Comparison of ENCODE assay signal across 21 cellular contexts in the genomic region with DNA sequence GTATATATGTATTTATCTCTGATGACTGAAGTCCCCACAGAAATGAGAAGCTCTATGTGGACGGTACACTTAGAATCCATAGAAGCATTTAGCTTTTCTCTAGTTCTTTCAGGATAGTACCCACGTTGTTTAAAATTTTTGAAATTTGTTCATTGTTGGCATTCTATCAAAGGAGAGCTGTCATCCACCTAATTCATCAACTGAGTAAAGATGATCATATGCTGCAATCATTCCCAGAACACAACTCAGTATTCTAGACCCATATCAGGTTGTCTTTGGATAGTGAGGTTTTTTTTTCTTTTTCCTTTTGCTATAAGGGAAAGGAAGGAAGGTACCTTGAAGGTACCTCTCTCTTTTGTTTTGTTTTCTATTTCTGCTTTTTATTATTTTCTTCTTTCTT. TPM values are rescaled to one million over a fixed set of nuclear protein-coding genes. Genes with fewer than 3 reads are reported as not detected.
DNase-seq lines count a peak whose midpoint lies in the region; FAIRE-seq and TF ChIP-seq lines count a peak whose summit lies in the region.
"Had no signal": no experiment of that assay in that cellular context is flagged by ENCODE, and none has a peak within 500 bp of the region (broad histone marks: within the 10 kb centered on the region; RNA-seq: fewer than 3 reads in every experiment).

No MANE protein-coding gene starts in this region.

- H3K4me3 ChIP-seq in HEK293 (ENCODE audit: low read depth, low read length): no peak overlapping the region
- H3K4me3 ChIP-seq in astrocyte (ENCODE audit: insufficient read depth, low read depth, low read length): no peak overlapping the region
- H3K4me3 ChIP-seq in smooth muscle cell: no peak overlapping the region
- H3K4me3 ChIP-seq: Peyer's patch, SJCRH30 had no signal

- H3K27me3 ChIP-seq in astrocyte (ENCODE audit: insufficient read depth, low read length) (no peaks in the 10 kb centered on the region), smooth muscle cell (ENCODE audit: low read depth) (no peaks in the 10 kb centered on the region)
- H3K27me3 ChIP-seq: Peyer's patch, SJCRH30 had no signal

- H3K4me2 ChIP-seq in astrocyte (ENCODE audit: low read length) (no peak overlapping the region), smooth muscle cell (no peak overlapping the region)

- H4K20me1 ChIP-seq in astrocyte (ENCODE audit: insufficient read depth, low read length) (no peaks in the 10 kb centered on the region), smooth muscle cell (ENCODE audit: low read depth) (no peaks in the 10 kb centered on the region)

- H3K79me2 ChIP-seq in astrocyte (ENCODE audit: insufficient read depth, low read length) (peaks cover 17% of the 10 kb centered on the region), smooth muscle cell (ENCODE audit: low read depth) (no peaks in the 10 kb centered on the region)

- H3F3A ChIP-seq in smooth muscle cell (ENCODE audit: low read depth): no peaks in the 10 kb centered on the region

- no peak overlapping the region for H3K27ac Mint-ChIP-seq in astrocyte (ENCODE audit: unreplicated experiment)
- H3K27ac Mint-ChIP-seq: CD8-positive, alpha-beta T cell; H9 had no signal

- no peaks in the 10 kb centered on the region for H3K27me3 Mint-ChIP-seq in astrocyte (ENCODE audit: low read depth, unreplicated experiment)

- WGBS in smooth muscle cell (ENCODE audit: low lambda C conversion rate): 90% methylated on average over 2 of the region's 2 CpGs

- no peak for TF ChIP-seq CTCF in HEK293 (tag by site-specific recombination; IDR thresholded peaks at IDR 0.05)
- TF ChIP-seq CTCF in astrocyte (IDR thresholded peaks at IDR 0.05; ENCODE audit: insufficient read depth, low read depth, low read length): no peak
- TF ChIP-seq CTCF in smooth muscle cell (IDR thresholded peaks at IDR 0.05; ENCODE audit: borderline replicate concordance, insufficient read depth, poor library complexity, severe bottlenecking): no peak

- POLR2A ChIA-PET in HEK293 (lab: Yijun Ruan, JAX): interaction anchor here (1.5 kb wide), 1 partner anchor 9 kb away, joined by 4 read pairs; no protein-coding TSS in a partner anchor

- H3K9me3 ChIP-seq in HEK293 (ENCODE audit: control insufficient read depth, insufficient read depth, low read depth, low read length): no peaks in the 10 kb centered on the region
- no peaks in the 10 kb centered on the region for H3K9me3 ChIP-seq in astrocyte (ENCODE audit: insufficient read depth, low read depth, low read length)
- no peaks in the 10 kb centered on the region for H3K9me3 ChIP-seq in smooth muscle cell (replicated peaks; ENCODE audit: low read depth)
- H3K9me3 ChIP-seq: Peyer's patch, SJCRH30 had no signal

- no peak overlapping the region for H3K4me3 Mint-ChIP-seq in astrocyte (ENCODE audit: unreplicated experiment)
- H3K4me3 Mint-ChIP-seq: CD8-positive, alpha-beta T cell; H9 had no signal

- DNase-seq in AG20443 (ENCODE audit: low spot score): peak; percentile 24
- peak; percentile 27 for DNase-seq in astrocyte (ENCODE audit: low read depth)
- peak; percentile 17 for DNase-seq in iris pigment epithelial cell (ENCODE audit: low read depth)
- DNase-seq in NCI-H2227 treated with DMSO at 0.1 percent for 48 hours (lab: John Stamatoyannopoulos, UW): no peak
- DNase-seq in smooth muscle cell (lab: John Stamatoyannopoulos, UW; ENCODE audit: unreplicated experiment): no peak
- no peak for DNase-seq in NCI-H345 (lab: John Stamatoyannopoulos, UW)
- DNase-seq: C1 segment of cervical spinal cord; CD8-positive, alpha-beta T cell; DND-41; H9; NCI-H1694; NCI-H2081; NCI-H2171 treated with DMSO at 0.1 percent for 48 hours; NCI-H524; NCI-H82; Peyer's patch; SJCRH30; SW 1271 had no signal

- H3K36me3 Mint-ChIP-seq in astrocyte (ENCODE audit: low read depth, unreplicated experiment): peaks cover 3% of the 10 kb centered on the region

- no peak overlapping the region for H3K9ac ChIP-seq in astrocyte (ENCODE audit: low read length)
- H3K9ac ChIP-seq in smooth muscle cell (ENCODE audit: low read depth): no peak overlapping the region

- no peak for FAIRE-seq in astrocyte (lab: Jason Lieb, UNC)
- FAIRE-seq: GM12892, HTR-8/SVneo had no signal

- no peak overlapping the region for H3K27ac ChIP-seq in HEK293 (ENCODE audit: extremely low read depth, low read depth, low read length)
- no peak overlapping the region for H3K27ac ChIP-seq in astrocyte (ENCODE audit: low read depth, low read length)
- H3K27ac ChIP-seq in smooth muscle cell (ENCODE audit: low read depth): no peak overlapping the region
- H3K27ac ChIP-seq: Peyer's patch, SJCRH30 had no signal

- H3K4me1 ChIP-seq in HEK293 (ENCODE audit: control insufficient read depth, insufficient read depth, low read length): peaks cover 3% of the 10 kb centered on the region; the same call in 1 of the 2 replicates
- H3K4me1 ChIP-seq in astrocyte (ENCODE audit: insufficient read depth, low read length): peaks cover 6% of the 10 kb centered on the region
- no peaks in the 10 kb centered on the region for H3K4me1 ChIP-seq in smooth muscle cell (ENCODE audit: low read depth)
- H3K4me1 ChIP-seq: Peyer's patch, SJCRH30 had no signal

- CTCF ChIA-PET in HEK293 (lab: Yijun Ruan, JAX): interaction anchor here (0.7 to 1.2 kb wide), 3 partner anchors 9 to 83 kb away, joined by 3 to 6 read pairs (median 3); no protein-coding TSS in a partner anchor

- H2AFZ ChIP-seq in astrocyte (ENCODE audit: low read depth, low read length): no peak overlapping the region
- no peak overlapping the region for H2AFZ ChIP-seq in smooth muscle cell (ENCODE audit: low read depth)

- peaks cover 15% of the 10 kb centered on the region for H3K4me1 Mint-ChIP-seq in astrocyte (ENCODE audit: low read depth, unreplicated experiment)

- H3K36me3 ChIP-seq in HEK293 (ENCODE audit: control insufficient read depth in 2 of 2, insufficient read depth in 1 of 2, low read length in 2 of 2) (peaks cover 14 to 24% of the 10 kb centered on the region in 2 experiments), astrocyte (ENCODE audit: insufficient read depth, low read length) (peaks cover 4% of the 10 kb centered on the region), smooth muscle cell (ENCODE audit: low read depth) (no peaks in the 10 kb centered on the region)
- H3K36me3 ChIP-seq: Peyer's patch had no signal

- H3K9me3 Mint-ChIP-seq in astrocyte (ENCODE audit: unreplicated experiment): no peaks in the 10 kb centered on the region
- H3K9me3 Mint-ChIP-seq: CD8-positive, alpha-beta T cell; H9 had no signal

TF ChIP-seq in HEK293, 187 proteins besides CTCF, POLR2A, EP300 and RAD21:
- peak; percentile 74 for TF ChIP-seq PRDM1 (tag by site-specific recombination; IDR thresholded peaks at IDR 0.05)
- TF ChIP-seq, protein P1, sequence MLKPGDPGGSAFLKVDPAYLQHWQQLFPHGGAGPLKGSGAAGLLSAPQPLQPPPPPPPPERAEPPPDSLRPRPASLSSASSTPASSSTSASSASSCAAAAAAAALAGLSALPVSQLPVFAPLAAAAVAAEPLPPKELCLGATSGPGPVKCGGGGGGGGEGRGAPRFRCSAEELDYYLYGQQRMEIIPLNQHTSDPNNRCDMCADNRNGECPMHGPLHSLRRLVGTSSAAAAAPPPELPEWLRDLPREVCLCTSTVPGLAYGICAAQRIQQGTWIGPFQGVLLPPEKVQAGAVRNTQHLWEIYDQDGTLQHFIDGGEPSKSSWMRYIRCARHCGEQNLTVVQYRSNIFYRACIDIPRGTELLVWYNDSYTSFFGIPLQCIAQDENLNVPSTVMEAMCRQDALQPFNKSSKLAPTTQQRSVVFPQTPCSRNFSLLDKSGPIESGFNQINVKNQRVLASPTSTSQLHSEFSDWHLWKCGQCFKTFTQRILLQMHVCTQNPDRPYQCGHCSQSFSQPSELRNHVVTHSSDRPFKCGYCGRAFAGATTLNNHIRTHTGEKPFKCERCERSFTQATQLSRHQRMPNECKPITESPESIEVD (tag by site-specific recombination; IDR thresholded peaks at IDR 0.05): 0 out of 2 replicates have a peak, but pooled peaks have one; percentile 14
- no peak for TF ChIP-seq REPIN1 (tag by site-specific recombination; IDR thresholded peaks at IDR 0.05; ENCODE audit: low read depth)
- TF ChIP-seq ZBTB21 (tag by site-specific recombination; IDR thresholded peaks at IDR 0.05): no peak
- no peak for TF ChIP-seq ZNF530 (tag by site-specific recombination; IDR thresholded peaks at IDR 0.05; ENCODE audit: low read depth)

RNA-seq across cellular contexts. Expression of gene SERAC1, which starts 9.3 kb away (rescaled TPM):
- 9.1 and 9.3 TPM in 2 replicates for total RNA-seq in astrocyte
- 5.6 and 7.2 TPM in 2 replicates for total RNA-seq in smooth muscle cell
- 2.6 and 4.4 TPM in 2 replicates for polyA plus RNA-seq in smooth muscle cell

RNA-seq across cellular contexts. Expression of gene GTF2H5, which starts 9.4 kb away (rescaled TPM):
- 32.2 and 34.5 TPM in 2 replicates for total RNA-seq in astrocyte
- total RNA-seq in smooth muscle cell: 7.1 and 12.1 TPM in 2 replicates
- polyA plus RNA-seq in smooth muscle cell: 29.1 and 36.3 TPM in 2 replicates

Comparison
In these comparisons a context has a peak if more than half of its experiments do, and no peak if none do; other contexts are left out.
1. DNase-seq: peak in AG20443 (single experiment), astrocyte (single experiment) and iris pigment epithelial cell (single experiment); none in NCI-H2227 treated with DMSO at 0.1 percent for 48 hours (single experiment), smooth muscle cell (single experiment) and NCI-H345 (single experiment).